Comparison of ENCODE assay signal across 1 cellular context in genomic region chr12:117485984-117486839, GRCh38.
TF ChIP-seq lines count a peak whose summit lies in the region.

No MANE protein-coding gene starts in this region.

TF ChIP-seq in HCT116, 20 proteins besides CTCF, POLR2A, EP300 and RAD21 (continued from another document):
- no peak for TF ChIP-seq ATF3 (IDR thresholded peaks at IDR 0.05)
- TF ChIP-seq FOSL1 (IDR thresholded peaks at IDR 0.05; ENCODE audit: low read depth) = no peak
- no peak for TF ChIP-seq EGR1 (IDR thresholded peaks at IDR 0.05; ENCODE audit: low read depth)
- TF ChIP-seq YY1 (IDR thresholded peaks at IDR 0.05; ENCODE audit: extremely low read depth, insufficient replicate concordance, low read depth, low read length) = no peak
- no peak for TF ChIP-seq EZH2phosphoT487 (IDR thresholded peaks at IDR 0.05; ENCODE audit: borderline replicate concordance)
- no peak for TF ChIP-seq SRF (IDR thresholded peaks at IDR 0.05; ENCODE audit: low read depth)
